In the genomic region with DNA sequence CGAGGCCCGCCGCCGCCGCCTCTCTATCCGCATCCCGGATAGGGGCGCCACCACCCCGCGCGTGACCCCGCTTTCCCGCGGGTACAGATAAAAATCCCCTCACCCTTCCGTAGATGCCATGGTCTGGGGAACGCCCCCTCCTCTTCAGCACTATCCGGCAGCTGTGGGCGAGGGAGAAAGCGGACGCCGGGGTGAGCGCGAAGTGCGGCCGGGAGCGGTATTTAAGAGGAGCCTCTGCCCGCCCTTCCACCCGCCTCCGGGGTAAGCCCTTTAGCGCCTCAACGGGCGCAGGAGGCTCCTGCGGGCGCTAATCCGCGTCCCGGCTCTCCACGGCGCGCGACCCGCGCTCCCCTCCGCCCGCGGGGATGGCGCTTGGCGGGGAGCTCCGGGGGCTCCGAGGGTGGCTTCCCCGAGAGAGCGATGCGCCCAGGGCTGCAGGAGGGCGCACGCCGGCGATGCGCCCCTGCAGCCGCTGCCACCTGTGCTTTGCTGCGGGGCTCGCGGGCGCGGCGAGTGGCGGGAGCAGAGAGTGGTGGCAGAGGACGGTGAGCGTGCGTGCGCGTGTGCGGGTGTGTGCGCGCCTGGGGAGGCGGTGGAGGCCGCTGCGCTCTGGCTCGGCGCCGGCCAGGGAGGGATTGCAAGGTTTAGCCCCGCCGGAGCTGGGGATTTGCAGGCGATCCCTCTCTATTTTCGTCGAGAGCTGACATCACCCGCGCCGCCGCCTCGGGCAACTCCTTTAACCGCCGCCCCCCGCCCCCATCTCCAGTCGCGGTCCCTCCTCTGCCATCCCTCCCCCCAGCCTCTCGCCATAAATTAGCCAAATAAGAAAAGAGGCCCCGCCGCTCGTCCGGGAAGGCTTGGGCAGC, we compare ENCODE assay signal across 8 cellular contexts. TPM values are rescaled to one million over a fixed set of nuclear protein-coding genes. Genes with fewer than 3 reads are reported as not detected.
DNase-seq lines count a peak whose midpoint lies in the region; ATAC-seq and TF ChIP-seq lines count a peak whose summit lies in the region.

Gene SLC1A2, minus strand, starts transcription at position 712 of the 866 bp plus-strand sequence. Its CDS starts 592 bp downstream, at position 120.

- H3K27ac Mint-ChIP-seq in naive B cell = peak within 1 kb of the TSS in 1 of 6 donors; percentile 33

- DNase-seq in A673 (ENCODE audit: low spot score) (peak; percentile 50), naive B cell (no peak)

- H3K36me3 ChIP-seq in A673 (ENCODE audit: insufficient read depth, low read length, poor library complexity, severe bottlenecking) = no peaks in the 10 kb centered on the region
- H3K36me3 ChIP-seq in esophagus (ENCODE audit: control insufficient read depth in 2 of 2, insufficient read depth in 2 of 2, low read length in 1 of 2) = no peaks in the 10 kb centered on the region

- WGBS in esophagus, 2 donors = 2% methylated on average over 86 to 100 of the region's 100 CpGs

- CTCF ChIA-PET in A673 (lab: Charles Lee) = no interaction called here

- TF ChIP-seq CTCF in A673 (conservative IDR thresholded peaks at IDR 0.05; ENCODE audit: low read depth, low read length) = no peak

- H3K4me1 ChIP-seq in A673 (ENCODE audit: insufficient read depth, low read length, poor library complexity, severe bottlenecking) (peaks cover 14% of the 10 kb centered on the region), esophagus (ENCODE audit: control insufficient read depth in 2 of 2, insufficient read depth in 2 of 2, low read length in 1 of 2) (peaks cover 8 to 11% of the 10 kb centered on the region in 2 donors)

- ATAC-seq in SK-N-SH treated with all-trans-retinoic acid at 6 μM for 48 hours (peak; percentile 69), naive B cell (ENCODE audit: low read depth in 2 of 2) (peak in 1 of 2 donors; percentile 20), HG02678 (IDR thresholded peaks at IDR 0.05; ENCODE audit: unreplicated experiment) (no peak), HG02884 (IDR thresholded peaks at IDR 0.05; ENCODE audit: unreplicated experiment) (no peak), HG03342 (IDR thresholded peaks at IDR 0.05; ENCODE audit: unreplicated experiment) (no peak)

- H3K27me3 ChIP-seq in A673 (replicated peaks; ENCODE audit: insufficient read depth, low read depth, low read length, poor library complexity) (peaks cover 100% of the 10 kb centered on the region), esophagus (ENCODE audit: control insufficient read depth in 1 of 2, insufficient read depth in 2 of 2, low read length in 2 of 2) (peaks cover 2 to 3% of the 10 kb centered on the region in 2 donors)

- POLR2A ChIA-PET in A673 (lab: Charles Lee; ENCODE audit: low non-redundant PET) = no interaction called here

- H3K27me3 Mint-ChIP-seq in naive B cell = peaks cover 66 to 86% (median 82%) of the 10 kb centered on the region in 3 donors

- H3K36me3 Mint-ChIP-seq in naive B cell = no peaks in the 10 kb centered on the region

- no peaks in the 10 kb centered on the region for H3K9me3 Mint-ChIP-seq in naive B cell

- no peak within 1 kb of the TSS for H3K27ac ChIP-seq in A673 (ENCODE audit: low read depth, low read length, poor library complexity, severe bottlenecking)
- H3K27ac ChIP-seq in esophagus (ENCODE audit: low read depth in 2 of 2, low read length in 1 of 2) = no peak within 1 kb of the TSS

- peaks cover 12 to 17% (median 13%) of the 10 kb centered on the region in 3 donors for H3K4me1 Mint-ChIP-seq in naive B cell

- H3K9me3 ChIP-seq in A673 (ENCODE audit: low read depth, low read length, poor library complexity, severe bottlenecking) = no peaks in the 10 kb centered on the region
- no peaks in the 10 kb centered on the region for H3K9me3 ChIP-seq in esophagus (ENCODE audit: control insufficient read depth in 2 of 2, insufficient read depth in 1 of 2, low read depth in 1 of 2, low read length in 1 of 2)

- H3K4me3 Mint-ChIP-seq in naive B cell = peak within 1 kb of the TSS; percentile 55 to 81 (median 69)

- BruUV-seq in A673 (replicated peaks; lab: Mats Ljungman, UMichigan) = no TSS peak

- intact Hi-C loops in A673 (cut with micrococcal nuclease; ENCODE audit: unreplicated experiment) = no loop called here

- H3K4me3 ChIP-seq in A673 (ENCODE audit: low read depth, low read length, poor library complexity, severe bottlenecking) = peak within 1 kb of the TSS; percentile 30
- peak within 1 kb of the TSS; percentile 36; the same call in 1 of the 2 replicates for H3K4me3 ChIP-seq in GM08714 (ENCODE audit: low read length)
- H3K4me3 ChIP-seq in esophagus (ENCODE audit: low read depth in 1 of 2, low read length in 2 of 2) = peak within 1 kb of the TSS; percentile 35 to 51

TF ChIP-seq in SK-N-SH treated with all-trans-retinoic acid at 6 μM for 48 hours, 23 proteins besides CTCF, POLR2A, EP300 and RAD21 (continues in another document):
- TF ChIP-seq ARNTL (CRISPR knock-in tag; IDR thresholded peaks at IDR 0.05; ENCODE audit: borderline replicate concordance, low read depth) (no peak), TCF4 (CRISPR knock-in tag; IDR thresholded peaks at IDR 0.05; ENCODE audit: borderline replicate concordance) (no peak), ZNF565 (CRISPR knock-in tag; conservative IDR thresholded peaks at IDR 0.05; ENCODE audit: low read depth) (no peak), RARB (CRISPR knock-in tag; IDR thresholded peaks at IDR 0.05) (no peak), ISL1 (CRISPR knock-in tag; IDR thresholded peaks at IDR 0.05) (no peak), CSDC2 (CRISPR knock-in tag; IDR thresholded peaks at IDR 0.05) (no peak), ZNF70 (CRISPR knock-in tag; IDR thresholded peaks at IDR 0.05) (no peak), ZFP30 (CRISPR knock-in tag; IDR thresholded peaks at IDR 0.05) (no peak), ESRRG (CRISPR knock-in tag; IDR thresholded peaks at IDR 0.05) (no peak), PATZ1 (CRISPR knock-in tag; IDR thresholded peaks at IDR 0.05; ENCODE audit: borderline replicate concordance) (no peak)
- TF ChIP-seq, protein P1, sequence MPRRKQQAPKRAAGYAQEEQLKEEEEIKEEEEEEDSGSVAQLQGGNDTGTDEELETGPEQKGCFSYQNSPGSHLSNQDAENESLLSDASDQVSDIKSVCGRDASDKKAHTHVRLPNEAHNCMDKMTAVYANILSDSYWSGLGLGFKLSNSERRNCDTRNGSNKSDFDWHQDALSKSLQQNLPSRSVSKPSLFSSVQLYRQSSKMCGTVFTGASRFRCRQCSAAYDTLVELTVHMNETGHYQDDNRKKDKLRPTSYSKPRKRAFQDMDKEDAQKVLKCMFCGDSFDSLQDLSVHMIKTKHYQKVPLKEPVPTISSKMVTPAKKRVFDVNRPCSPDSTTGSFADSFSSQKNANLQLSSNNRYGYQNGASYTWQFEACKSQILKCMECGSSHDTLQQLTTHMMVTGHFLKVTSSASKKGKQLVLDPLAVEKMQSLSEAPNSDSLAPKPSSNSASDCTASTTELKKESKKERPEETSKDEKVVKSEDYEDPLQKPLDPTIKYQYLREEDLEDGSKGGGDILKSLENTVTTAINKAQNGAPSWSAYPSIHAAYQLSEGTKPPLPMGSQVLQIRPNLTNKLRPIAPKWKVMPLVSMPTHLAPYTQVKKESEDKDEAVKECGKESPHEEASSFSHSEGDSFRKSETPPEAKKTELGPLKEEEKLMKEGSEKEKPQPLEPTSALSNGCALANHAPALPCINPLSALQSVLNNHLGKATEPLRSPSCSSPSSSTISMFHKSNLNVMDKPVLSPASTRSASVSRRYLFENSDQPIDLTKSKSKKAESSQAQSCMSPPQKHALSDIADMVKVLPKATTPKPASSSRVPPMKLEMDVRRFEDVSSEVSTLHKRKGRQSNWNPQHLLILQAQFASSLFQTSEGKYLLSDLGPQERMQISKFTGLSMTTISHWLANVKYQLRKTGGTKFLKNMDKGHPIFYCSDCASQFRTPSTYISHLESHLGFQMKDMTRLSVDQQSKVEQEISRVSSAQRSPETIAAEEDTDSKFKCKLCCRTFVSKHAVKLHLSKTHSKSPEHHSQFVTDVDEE (CRISPR knock-in tag; IDR thresholded peaks at IDR 0.05) = no peak
- TF ChIP-seq, protein P2, sequence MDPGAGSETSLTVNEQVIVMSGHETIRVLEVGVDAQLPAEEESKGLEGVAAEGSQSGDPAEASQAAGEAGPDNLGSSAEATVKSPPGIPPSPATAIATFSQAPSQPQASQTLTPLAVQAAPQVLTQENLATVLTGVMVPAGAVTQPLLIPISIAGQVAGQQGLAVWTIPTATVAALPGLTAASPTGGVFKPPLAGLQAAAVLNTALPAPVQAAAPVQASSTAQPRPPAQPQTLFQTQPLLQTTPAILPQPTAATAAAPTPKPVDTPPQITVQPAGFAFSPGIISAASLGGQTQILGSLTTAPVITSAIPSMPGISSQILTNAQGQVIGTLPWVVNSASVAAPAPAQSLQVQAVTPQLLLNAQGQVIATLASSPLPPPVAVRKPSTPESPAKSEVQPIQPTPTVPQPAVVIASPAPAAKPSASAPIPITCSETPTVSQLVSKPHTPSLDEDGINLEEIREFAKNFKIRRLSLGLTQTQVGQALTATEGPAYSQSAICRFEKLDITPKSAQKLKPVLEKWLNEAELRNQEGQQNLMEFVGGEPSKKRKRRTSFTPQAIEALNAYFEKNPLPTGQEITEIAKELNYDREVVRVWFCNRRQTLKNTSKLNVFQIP (CRISPR knock-in tag; IDR thresholded peaks at IDR 0.05; ENCODE audit: borderline replicate concordance, low read depth) = no peak

RNA-seq across cellular contexts. Expression of gene SLC1A2, which starts in this region (rescaled TPM):
- total RNA-seq in A673 (2021) = 0.11 TPM in 1 of 2 replicates, not detected in the other
- under 1 TPM in 1 of 2 donors, not detected in 1; 0.11 TPM for polyA plus RNA-seq in esophagus
- polyA plus RNA-seq in naive B cell (ENCODE audit: low read depth in 6 of 6) = under 1 TPM in 2 of 6 donors, not detected in 4; 0.07 to 0.09 TPM

Comparison
In these comparisons a context has a peak if more than half of its experiments do, and no peak if none do; other contexts are left out.
1. Peak in DNase-seq and H3K4me3 ChIP-seq in A673; RNA of the gene not detected or under 1 TPM.